In genomic region chr1:6613361-6614018, GRCh38 we compare ENCODE assay signal across 8 cellular contexts. TPM values are rescaled to one million over a fixed set of nuclear protein-coding genes. Genes with fewer than 3 reads are reported as not detected.
A peak's percentile ranks its signal among the peaks of the same experiment; 100 is the strongest.
DNase-seq lines count a peak whose midpoint lies in the region; ATAC-seq and TF ChIP-seq lines count a peak whose summit lies in the region.

PHF13 (plus strand) TSS chr1:6613731; CDS start chr1:6614067, 336 bp downstream.

- TF ChIP-seq POLR2A in prostate gland (IDR thresholded peaks at IDR 0.05) = peak; percentile 94

- peak within 1 kb of the TSS; percentile 97 to 99 for H3K27ac ChIP-seq in prostate gland

- ATAC-seq in GM18502 (IDR thresholded peaks at IDR 0.05; ENCODE audit: poor library complexity, unreplicated experiment) (peak; percentile 92), HG02943 (IDR thresholded peaks at IDR 0.05; ENCODE audit: low read depth, unreplicated experiment) (peak; percentile 85), T-helper 17 cell (peak; percentile 98), left ventricle myocardium superior (peak; percentile 95)

- H3K4me1 Mint-ChIP-seq in T-helper 17 cell = peaks cover 21% of the 10 kb centered on the region

- intact Hi-C loops in left ventricle myocardium superior (cut with micrococcal nuclease) = no loop called here
- intact Hi-C loops in prostate gland (cut with DNase I) = no loop called here

- TF ChIP-seq CTCF in prostate gland (IDR thresholded peaks at IDR 0.05) = no peak

- H3K4me1 ChIP-seq in prostate gland (replicated peaks) = peaks cover 4% of the 10 kb centered on the region

- peak within 1 kb of the TSS; percentile 92 for H3K4me3 Mint-ChIP-seq in T-helper 17 cell

- no peaks in the 10 kb centered on the region for H3K27me3 ChIP-seq in prostate gland (replicated peaks; ENCODE audit: insufficient read depth)

- H3K36me3 Mint-ChIP-seq in T-helper 17 cell (ENCODE audit: low read depth) = no peaks in the 10 kb centered on the region

- H3K9me3 ChIP-seq in T-helper 17 cell (ENCODE audit: control insufficient read depth, low read length, poor library complexity, severe bottlenecking) (no peaks in the 10 kb centered on the region), prostate gland (no peaks in the 10 kb centered on the region)

- no peaks in the 10 kb centered on the region for H3K27me3 Mint-ChIP-seq in T-helper 17 cell

- no peaks in the 10 kb centered on the region for H3K36me3 ChIP-seq in prostate gland

- under 1% methylated on average over 76 of the region's 84 CpGs for WGBS in prostate gland

- peak within 1 kb of the TSS; percentile 74 for H3K27ac Mint-ChIP-seq in T-helper 17 cell

- peak within 1 kb of the TSS; percentile 100 for H3K4me3 ChIP-seq in prostate gland

- DNase-seq in NCI-H187 (lab: John Stamatoyannopoulos, UW) = peak; percentile 95 to 98
- DNase-seq in T-helper 17 cell = peak; percentile 98 to 99 (median 99)
- DNase-seq in amygdala (lab: John Stamatoyannopoulos, UW) = peak; percentile 84 to 100 (median 99)
- peak; percentile 100 for DNase-seq in left ventricle myocardium superior
- DNase-seq in prostate gland (ENCODE audit: low spot score) = peak; percentile 99
- DNase-seq in ureter (ENCODE audit: low spot score) = peak; percentile 100

RNA-seq across cellular contexts. Expression of gene PHF13, which starts in this region (rescaled TPM):
- total RNA-seq in T-helper 17 cell (1 to 10 TPM; 5.9 to 8.0 TPM), left ventricle myocardium superior (7.5 TPM), prostate gland (10 to 100 TPM; 13.8 to 79.2 TPM), ureter (10.9 TPM)

Comparison
In these comparisons a context has a peak if more than half of its experiments do, and no peak if none do; other contexts are left out.
1. Peak in every context shown above with its lines: DNase-seq, ATAC-seq, H3K4me3 ChIP-seq and H3K27ac ChIP-seq.